ENCODE assay signal across 24 cellular contexts in the genomic region with DNA sequence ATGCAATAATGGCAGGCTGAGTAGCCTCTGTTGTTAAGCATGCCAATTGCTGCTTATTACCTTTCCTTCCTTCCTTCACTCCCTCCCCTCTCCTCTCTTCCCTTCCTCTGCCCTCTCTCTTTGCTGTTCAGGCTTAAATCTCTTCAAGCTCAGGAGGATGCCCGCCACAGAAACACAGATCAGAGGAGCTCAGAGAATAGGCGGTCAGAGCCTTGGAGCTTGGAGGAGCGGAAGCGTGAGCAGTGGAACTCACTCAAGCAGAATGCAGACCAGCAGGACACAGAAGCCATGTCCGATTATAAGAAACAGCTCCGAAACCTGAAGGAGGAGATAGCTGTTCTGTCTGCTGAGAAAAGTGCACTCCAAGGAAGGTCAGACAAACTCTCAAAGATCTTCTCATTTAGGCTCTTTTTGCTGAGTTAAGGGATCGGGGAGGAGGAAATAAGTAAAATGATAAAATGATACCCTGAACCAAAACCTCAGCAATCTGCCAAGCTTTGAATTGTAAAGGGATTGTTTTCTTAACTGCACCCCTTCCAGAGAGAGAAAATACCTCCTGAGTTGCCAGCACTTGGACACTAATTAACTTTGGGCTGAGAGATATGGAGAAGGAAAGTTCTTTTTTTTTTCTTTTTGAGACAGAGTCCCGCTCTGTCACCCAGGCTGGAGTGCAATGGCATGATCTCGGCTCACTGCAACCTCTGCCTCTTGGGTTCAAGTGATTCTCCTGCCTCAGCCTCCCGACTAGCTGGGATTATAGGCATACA. TPM values are rescaled to one million over a fixed set of nuclear protein-coding genes. Genes with fewer than 3 reads are reported as not detected.
A peak's percentile ranks its signal among the peaks of the same experiment; 100 is the strongest.
DNase-seq lines count a peak whose midpoint lies in the region; ATAC-seq, FAIRE-seq and TF ChIP-seq lines count a peak whose summit lies in the region.
"Had no signal": no experiment of that assay in that cellular context is flagged by ENCODE, and none has a peak within 500 bp of the region (broad histone marks: within the 10 kb centered on the region; RNA-seq: fewer than 3 reads in every experiment).

No MANE protein-coding gene starts in this region.

- WGBS in right lobe of liver (ENCODE audit: insufficient coverage, low coverage, low lambda C conversion rate, missing lambda C conversion rate), result 30% methylated on average over 9 of the region's 10 CpGs
- 96% methylated on average over 10 of the region's 10 CpGs for WGBS in HepG2 (ENCODE audit: low lambda C conversion rate)

- H3K27ac Mint-ChIP-seq in nephron, result peak overlapping the region; percentile 29 to 45 (median 39)
- H3K27ac Mint-ChIP-seq: B cell, CD14-positive monocyte had no signal

- CTCF ChIA-PET in HepG2 (lab: Yijun Ruan, JAX; ENCODE audit: low intra/inter-chr PET ratio, low total read pairs), result no interaction called here

- H3K9me3 Mint-ChIP-seq in nephron, result peaks cover 4% of the 10 kb centered on the region

- TF ChIP-seq POLR2A in right lobe of liver (IDR thresholded peaks at IDR 0.05) (no peak), HepG2 (IDR thresholded peaks at IDR 0.05; ENCODE audit: insufficient read depth in 1 of 2, low read depth in 2 of 2, low read length in 2 of 2) (no peak)

- peaks cover 16% of the 10 kb centered on the region for H3K4me1 Mint-ChIP-seq in nephron
- H3K4me1 Mint-ChIP-seq: B cell, CD14-positive monocyte had no signal

- H3K4me3 ChIP-seq in right lobe of liver (no peak overlapping the region), HepG2 (replicated peaks in 1 of 3; ENCODE audit: insufficient read depth in 1 of 3, low read depth in 2 of 3, low read length in 3 of 3) (no peak overlapping the region), kidney (ENCODE audit: low read length in 2 of 2) (peak overlapping the region; percentile 28 to 56)
- H3K4me3 ChIP-seq: MG63, Peyer's patch had no signal

- TF ChIP-seq EP300 in HepG2 (IDR thresholded peaks at IDR 0.05; ENCODE audit: low read depth in 2 of 2, low read length in 2 of 2) (no peak), HepG2 (CRISPR knock-in tag; IDR thresholded peaks at IDR 0.05; ENCODE audit: borderline replicate concordance) (no peak)

- no peak overlapping the region for H3K27ac ChIP-seq in right lobe of liver
- no peak overlapping the region for H3K27ac ChIP-seq in HepG2 (ENCODE audit: extremely low read length, insufficient read depth, low read length)
- H3K27ac ChIP-seq in kidney (ENCODE audit: low read depth in 2 of 2, low read length in 2 of 2), result no peak overlapping the region
- H3K27ac ChIP-seq: Peyer's patch had no signal

- no peak overlapping the region for H3K9ac ChIP-seq in HepG2 (ENCODE audit: insufficient read depth, low read depth, low read length)
- peak overlapping the region in 1 of 2 donors; percentile 29 for H3K9ac ChIP-seq in kidney (ENCODE audit: low read length in 2 of 2)

- H3K4me2 ChIP-seq in HepG2 (ENCODE audit: low read depth, low read length), result no peak overlapping the region

- TF ChIP-seq RAD21 in HepG2 (CRISPR knock-in tag; IDR thresholded peaks at IDR 0.05), result no peak

- BruUV-seq in HepG2 (replicated peaks; lab: Mats Ljungman, UMichigan), result no TSS peak

- no peaks in the 10 kb centered on the region for H3K79me2 ChIP-seq in HepG2 (ENCODE audit: insufficient read depth, low read length)

- H3K4me1 ChIP-seq in right lobe of liver (no peaks in the 10 kb centered on the region), HepG2 (ENCODE audit: insufficient read depth, low read length) (no peaks in the 10 kb centered on the region), kidney (ENCODE audit: control insufficient read depth in 1 of 2, insufficient read depth in 1 of 2, low read depth in 1 of 2, low read length in 2 of 2) (no peaks in the 10 kb centered on the region)
- H3K4me1 ChIP-seq: Peyer's patch had no signal

- POLR2A ChIA-PET in HepG2 (lab: Yijun Ruan, JAX), result no interaction called here

- no peak overlapping the region for H2AFZ ChIP-seq in HepG2 (ENCODE audit: low read length)

- ATAC-seq in right lobe of liver, result peak; percentile 23 to 62 (median 36)
- no peak for ATAC-seq in HepG2
- ATAC-seq in GM19455 (IDR thresholded peaks at IDR 0.05; ENCODE audit: unreplicated experiment), result no peak
- ATAC-seq in HG02884 (IDR thresholded peaks at IDR 0.05; ENCODE audit: unreplicated experiment), result no peak

- peaks cover 15% of the 10 kb centered on the region for H3K27me3 Mint-ChIP-seq in nephron (ENCODE audit: low read depth)

- DNase-seq in right lobe of liver (no peak), HepG2 (ENCODE audit: low spot score) (no peak), kidney (no peak), HPDE6-E6E7 (ENCODE audit: extremely low spot score) (no peak), iPS-NIHi7 (ENCODE audit: extremely low spot score) (no peak)
- DNase-seq: GOT3, Kasumi-1, MG63, NCI-H1417 treated with DMSO at 0.1 percent for 48 hours, NCI-H187 treated with DMSO at 0.1 percent for 48 hours, NCI-H226, NCI-H510A treated with DMSO at 0.1 percent for 48 hours, NCI-H774, Peyer's patch had no signal

- no peaks in the 10 kb centered on the region for H3K27me3 ChIP-seq in right lobe of liver
- H3K27me3 ChIP-seq in HepG2 (ENCODE audit: control insufficient read depth in 1 of 2, insufficient read depth in 2 of 2, low read length in 2 of 2), result no peaks in the 10 kb centered on the region
- H3K27me3 ChIP-seq: Peyer's patch had no signal

- TF ChIP-seq CTCF in right lobe of liver (IDR thresholded peaks at IDR 0.05) (no peak), HepG2 (CRISPR knock-in tag; IDR thresholded peaks at IDR 0.05) (no peak), kidney (IDR thresholded peaks at IDR 0.05; ENCODE audit: borderline replicate concordance, extremely low read depth, insufficient read depth) (no peak), nephron (IDR thresholded peaks at IDR 0.05; ENCODE audit: unreplicated experiment in 3 of 3) (no peak)

- FAIRE-seq in HepG2 (lab: Jason Lieb, UNC) (no peak), kidney (lab: Jason Lieb, UNC) (no peak)
- FAIRE-seq: G401.6, GM12892 had no signal

- peak overlapping the region in 2 of 3 experiments; percentile 12 to 27 for H3K4me3 Mint-ChIP-seq in nephron
- H3K4me3 Mint-ChIP-seq: B cell, CD14-positive monocyte had no signal

- in situ Hi-C loops in HepG2 (cut with HindIII; ENCODE audit: extremely low pct_ligation_motif_present, low pct_unique_long_range_greater_than_20kb), result no loop called here

- H4K20me1 ChIP-seq in HepG2 (ENCODE audit: insufficient read depth, low read length), result no peaks in the 10 kb centered on the region

- intact Hi-C loops in right lobe of liver (cut with DNase I), result no loop called here
- intact Hi-C loops in HepG2 (cut with micrococcal nuclease; ENCODE audit: unreplicated experiment), result no loop called here
- intact Hi-C loops in kidney (cut with DNase I), result no loop called here

- H3K9me3 ChIP-seq in right lobe of liver (no peaks in the 10 kb centered on the region), HepG2 (ENCODE audit: low read length) (no peaks in the 10 kb centered on the region), kidney (ENCODE audit: control insufficient read depth in 1 of 2, low read length in 2 of 2) (no peaks in the 10 kb centered on the region)
- H3K9me3 ChIP-seq: Peyer's patch had no signal

- H3K36me3 Mint-ChIP-seq in nephron (ENCODE audit: low read depth), result no peaks in the 10 kb centered on the region
- H3K36me3 Mint-ChIP-seq: CD14-positive monocyte had no signal

- H3K36me3 ChIP-seq in right lobe of liver (no peaks in the 10 kb centered on the region), HepG2 (replicated peaks in 1 of 2; ENCODE audit: control insufficient read depth in 1 of 2, insufficient read depth in 2 of 2, low read length in 2 of 2) (no peaks in the 10 kb centered on the region; a peak in 2 of 5 replicates), kidney (ENCODE audit: control insufficient read depth in 1 of 2, insufficient read depth in 2 of 2, low read length in 2 of 2) (no peaks in the 10 kb centered on the region)
- H3K36me3 ChIP-seq: MG63, Peyer's patch had no signal

RNA-seq across cellular contexts. Expression of a gene that starts 20.9 kb away (rescaled TPM):
- total RNA-seq in right lobe of liver (1 to 10 TPM; 1.6 to 2.9 (median 2.3) TPM), HepG2 (2016; rRNA removed; fragmentation: Illumina TruSeq; extraction: Trizol) (13.2 and 13.9 TPM in 2 replicates), kidney (11.6 TPM)
- total RNA-seq in HepG2 (2016; cell fraction: cytosol; rRNA removed; fragmentation: Illumina TruSeq; extraction: Trizol; ENCODE audit: low read depth), result 4.8 and 6.6 TPM in 2 replicates
- total RNA-seq in HepG2 (2016; cell fraction: insoluble cytoplasmic fraction; rRNA removed; fragmentation: Illumina TruSeq; extraction: Trizol), result 9.8 and 14.0 TPM in 2 replicates
- total RNA-seq in HepG2 (2016; cell fraction: membrane; rRNA removed; fragmentation: Illumina TruSeq; extraction: Trizol), result 16.0 and 20.5 TPM in 2 replicates
- total RNA-seq in HepG2 (2016; cell fraction: nucleus; rRNA removed; fragmentation: Illumina TruSeq; extraction: Trizol), result 14.8 and 16.2 TPM in 2 replicates
- polyA plus RNA-seq in HepG2 (2011; rRNA removed) (4.8 and 5.7 TPM in 2 replicates), kidney (ENCODE audit: insufficient read depth, low read depth, low replicate concordance) (5.9 TPM)
- polyA plus RNA-seq in HepG2 (2011; cell fraction: cytosol; rRNA removed), result 3.6 and 6.1 TPM in 2 replicates
- polyA plus RNA-seq in HepG2 (2011; cell fraction: nucleus; rRNA removed), result 13.3 and 14.1 TPM in 2 replicates
- polyA plus RNA-seq in HepG2 (2012), result 4.7 and 4.8 TPM in 2 replicates
- polyA plus RNA-seq in HepG2 (2016; cell fraction: cytosol; fragmentation: Illumina TruSeq; extraction: Trizol; ENCODE audit: low read depth), result 4.7 and 7.2 TPM in 2 replicates
- polyA plus RNA-seq in HepG2 (2016; cell fraction: insoluble cytoplasmic fraction; fragmentation: Illumina TruSeq; extraction: Trizol; ENCODE audit: low read depth), result 12.3 and 13.4 TPM in 2 replicates
- 14.2 and 14.4 TPM in 2 replicates for polyA plus RNA-seq in HepG2 (2016; cell fraction: membrane; fragmentation: Illumina TruSeq; extraction: Trizol; ENCODE audit: low read depth)
- polyA plus RNA-seq in HepG2 (2016; cell fraction: nucleus; fragmentation: Illumina TruSeq; extraction: Trizol; ENCODE audit: insufficient read depth, low read depth), result 17.6 and 20.5 TPM in 2 replicates
- 9.1 TPM in 1 of 2 replicates, not detected in the other for polyA minus RNA-seq in HepG2 (2011; rRNA and poly(A)+ RNA removed; ENCODE audit: low replicate concordance)
- 5.6 and 6.0 TPM in 2 replicates for polyA minus RNA-seq in HepG2 (2011; cell fraction: cytosol; rRNA and poly(A)+ RNA removed)
- polyA minus RNA-seq in HepG2 (2011; cell fraction: nucleus; rRNA and poly(A)+ RNA removed), result 14.0 and 14.2 TPM in 2 replicates
- total RNA-seq: A172, Daoy, OCI-LY7 had no signal

RNA-seq across cellular contexts. Expression of a gene that starts 33.9 kb away (rescaled TPM):
- 10 to 100 TPM in 3 of 6 experiments, 1 to 10 TPM in 3; 5.7 to 17.3 (median 8.3) TPM for total RNA-seq in right lobe of liver
- 2.2 and 3.6 TPM in 2 replicates for total RNA-seq in HepG2 (2016; rRNA removed; fragmentation: Illumina TruSeq; extraction: Trizol)
- 0.51 and 0.53 TPM in 2 replicates for total RNA-seq in HepG2 (2016; cell fraction: cytosol; rRNA removed; fragmentation: Illumina TruSeq; extraction: Trizol; ENCODE audit: low read depth)
- 2.2 and 2.4 TPM in 2 replicates for total RNA-seq in HepG2 (2016; cell fraction: insoluble cytoplasmic fraction; rRNA removed; fragmentation: Illumina TruSeq; extraction: Trizol)
- 1.5 and 2.0 TPM in 2 replicates for total RNA-seq in HepG2 (2016; cell fraction: membrane; rRNA removed; fragmentation: Illumina TruSeq; extraction: Trizol)
- total RNA-seq in HepG2 (2016; cell fraction: nucleus; rRNA removed; fragmentation: Illumina TruSeq; extraction: Trizol), result 3.3 and 4.9 TPM in 2 replicates
- 4.2 and 4.8 TPM in 2 replicates for polyA plus RNA-seq in HepG2 (2011; rRNA removed)
- polyA plus RNA-seq in HepG2 (2011; cell fraction: cytosol; rRNA removed), result 2.2 and 4.0 TPM in 2 replicates
- polyA plus RNA-seq in HepG2 (2011; cell fraction: nucleus; rRNA removed), result 1.1 and 1.5 TPM in 2 replicates
- 6.2 and 8.0 TPM in 2 replicates for polyA plus RNA-seq in HepG2 (2012)
- 1.9 TPM in 2 replicates for polyA plus RNA-seq in HepG2 (2016; cell fraction: cytosol; fragmentation: Illumina TruSeq; extraction: Trizol; ENCODE audit: low read depth)
- 4.5 and 5.5 TPM in 2 replicates for polyA plus RNA-seq in HepG2 (2016; cell fraction: insoluble cytoplasmic fraction; fragmentation: Illumina TruSeq; extraction: Trizol; ENCODE audit: low read depth)
- polyA plus RNA-seq in HepG2 (2016; cell fraction: membrane; fragmentation: Illumina TruSeq; extraction: Trizol; ENCODE audit: low read depth), result 1.5 and 2.5 TPM in 2 replicates
- polyA plus RNA-seq in HepG2 (2016; cell fraction: nucleus; fragmentation: Illumina TruSeq; extraction: Trizol; ENCODE audit: insufficient read depth, low read depth), result 6.1 and 8.2 TPM in 2 replicates
- 1.4 and 1.8 TPM in 2 replicates for polyA minus RNA-seq in HepG2 (2011; rRNA and poly(A)+ RNA removed; ENCODE audit: low replicate concordance)
- 3.1 and 3.4 TPM in 2 replicates for polyA minus RNA-seq in HepG2 (2011; cell fraction: cytosol; rRNA and poly(A)+ RNA removed)
- polyA minus RNA-seq in HepG2 (2011; cell fraction: nucleus; rRNA and poly(A)+ RNA removed), result 2.9 and 3.0 TPM in 2 replicates
- total RNA-seq in kidney, result 43.9 TPM
- polyA plus RNA-seq in kidney (ENCODE audit: insufficient read depth, low read depth, low replicate concordance), result 30.7 TPM

RNA-seq across cellular contexts. Expression of a gene that starts 51.8 kb away (rescaled TPM):
- under 1 TPM; 0.05 to 0.35 (median 0.09) TPM for total RNA-seq in right lobe of liver
- not detected in 2 replicates for total RNA-seq in HepG2 (2016; rRNA removed; fragmentation: Illumina TruSeq; extraction: Trizol)
- not detected in 2 replicates for total RNA-seq in HepG2 (2016; cell fraction: cytosol; rRNA removed; fragmentation: Illumina TruSeq; extraction: Trizol; ENCODE audit: low read depth)
- 0.02 TPM in 1 of 2 replicates, not detected in the other for total RNA-seq in HepG2 (2016; cell fraction: insoluble cytoplasmic fraction; rRNA removed; fragmentation: Illumina TruSeq; extraction: Trizol)
- total RNA-seq in HepG2 (2016; cell fraction: membrane; rRNA removed; fragmentation: Illumina TruSeq; extraction: Trizol), result not detected in 2 replicates
- total RNA-seq in HepG2 (2016; cell fraction: nucleus; rRNA removed; fragmentation: Illumina TruSeq; extraction: Trizol), result 0.09 TPM in 1 of 2 replicates, not detected in the other
- polyA plus RNA-seq in HepG2 (2011; rRNA removed), result 0.03 TPM in 1 of 2 replicates, not detected in the other
- polyA plus RNA-seq in HepG2 (2011; cell fraction: cytosol; rRNA removed), result 0.01 and 0.03 TPM in 2 replicates
- polyA plus RNA-seq in HepG2 (2011; cell fraction: nucleus; rRNA removed), result 0.07 TPM in 1 of 2 replicates, not detected in the other
- 0.04 TPM in 1 of 2 replicates, not detected in the other for polyA plus RNA-seq in HepG2 (2012)
- not detected in 2 replicates for polyA plus RNA-seq in HepG2 (2016; cell fraction: cytosol; fragmentation: Illumina TruSeq; extraction: Trizol; ENCODE audit: low read depth)
- not detected in 2 replicates for polyA plus RNA-seq in HepG2 (2016; cell fraction: insoluble cytoplasmic fraction; fragmentation: Illumina TruSeq; extraction: Trizol; ENCODE audit: low read depth)
- not detected in 2 replicates for polyA plus RNA-seq in HepG2 (2016; cell fraction: membrane; fragmentation: Illumina TruSeq; extraction: Trizol; ENCODE audit: low read depth)
- 0.13 TPM in 1 of 2 replicates, not detected in the other for polyA plus RNA-seq in HepG2 (2016; cell fraction: nucleus; fragmentation: Illumina TruSeq; extraction: Trizol; ENCODE audit: insufficient read depth, low read depth)
- 0.12 TPM in 1 of 2 replicates, not detected in the other for polyA minus RNA-seq in HepG2 (2011; rRNA and poly(A)+ RNA removed; ENCODE audit: low replicate concordance)
- polyA minus RNA-seq in HepG2 (2011; cell fraction: cytosol; rRNA and poly(A)+ RNA removed), result not detected in 2 replicates
- 0.26 TPM in 1 of 2 replicates, not detected in the other for polyA minus RNA-seq in HepG2 (2011; cell fraction: nucleus; rRNA and poly(A)+ RNA removed)
- 0.44 TPM for total RNA-seq in kidney
- polyA plus RNA-seq in kidney (ENCODE audit: insufficient read depth, low read depth, low replicate concordance), result 0.45 TPM
- total RNA-seq: A172, Daoy had no signal
- polyA plus RNA-seq: CD14-positive monocyte had no signal

Comparison
In these comparisons a context has a peak if more than half of its experiments do, and no peak if none do; other contexts are left out.
1. ATAC-seq: peak in right lobe of liver (4 of 4); none in HepG2 (single experiment), GM19455 (single experiment) and HG02884 (single experiment).
2. H3K4me3 ChIP-seq: peak in kidney (2 of 2); none in right lobe of liver (0 of 3) and HepG2 (0 of 3).